ENCODE assay signal across 3 cellular contexts in the genomic region with DNA sequence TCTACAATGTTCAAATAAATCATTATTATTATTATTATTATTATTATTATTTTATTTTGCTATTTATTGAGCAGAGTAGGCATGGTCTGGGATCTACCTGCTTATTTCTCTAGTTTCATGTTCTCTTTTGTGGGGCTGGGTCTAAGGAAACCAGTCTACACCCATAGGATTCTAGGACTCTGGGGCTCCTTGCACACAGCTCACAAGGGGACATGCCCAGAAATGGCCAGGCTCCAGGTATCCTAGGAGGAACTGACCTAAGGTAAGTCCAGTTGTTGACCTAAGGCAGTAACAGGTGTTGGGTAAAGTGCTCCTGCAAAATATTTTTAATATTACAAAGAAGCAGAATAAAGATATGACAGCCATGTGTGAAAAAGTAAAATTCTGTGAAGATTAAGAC.
TF ChIP-seq lines count a peak whose summit lies in the region.

No MANE protein-coding gene starts in this region.

TF ChIP-seq in IMR-90, 13 proteins besides CTCF, POLR2A, EP300 and RAD21:
- TF ChIP-seq CHD1 (IDR thresholded peaks at IDR 0.05; ENCODE audit: low read depth, low read length) (no peak), BHLHE40 (IDR thresholded peaks at IDR 0.05; ENCODE audit: low read depth, low read length) (no peak), CEBPB (IDR thresholded peaks at IDR 0.05; ENCODE audit: low read depth, low read length) (no peak), SMC3 (IDR thresholded peaks at IDR 0.05; ENCODE audit: low read depth, low read length) (no peak), RCOR1 (IDR thresholded peaks at IDR 0.05; ENCODE audit: insufficient replicate concordance, low read length) (no peak), MXI1 (IDR thresholded peaks at IDR 0.05; ENCODE audit: borderline replicate concordance, low read depth, low read length) (no peak), RFX5 (IDR thresholded peaks at IDR 0.05; ENCODE audit: low read depth, low read length) (no peak), FOS (IDR thresholded peaks at IDR 0.05; ENCODE audit: low read depth, low read length) (no peak)
- TF ChIP-seq, protein P1, sequence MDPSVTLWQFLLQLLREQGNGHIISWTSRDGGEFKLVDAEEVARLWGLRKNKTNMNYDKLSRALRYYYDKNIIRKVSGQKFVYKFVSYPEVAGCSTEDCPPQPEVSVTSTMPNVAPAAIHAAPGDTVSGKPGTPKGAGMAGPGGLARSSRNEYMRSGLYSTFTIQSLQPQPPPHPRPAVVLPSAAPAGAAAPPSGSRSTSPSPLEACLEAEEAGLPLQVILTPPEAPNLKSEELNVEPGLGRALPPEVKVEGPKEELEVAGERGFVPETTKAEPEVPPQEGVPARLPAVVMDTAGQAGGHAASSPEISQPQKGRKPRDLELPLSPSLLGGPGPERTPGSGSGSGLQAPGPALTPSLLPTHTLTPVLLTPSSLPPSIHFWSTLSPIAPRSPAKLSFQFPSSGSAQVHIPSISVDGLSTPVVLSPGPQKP (IDR thresholded peaks at IDR 0.05; ENCODE audit: borderline replicate concordance, low read depth, low read length): no peak
TF ChIP-seq in IMR-90: peak in this region for 0.

TF ChIP-seq in K562, 482 proteins besides CTCF, POLR2A, EP300 and RAD21:
- TF ChIP-seq SMARCE1 (IDR thresholded peaks at IDR 0.05): no peak
- no peak for TF ChIP-seq MTF1 (CRISPR knock-in tag; IDR thresholded peaks at IDR 0.05; ENCODE audit: borderline replicate concordance)
- TF ChIP-seq FOXA3 (CRISPR knock-in tag; conservative IDR thresholded peaks at IDR 0.05 in 1 of 2, IDR thresholded peaks at IDR 0.05 in 1 of 2): no peak
- TF ChIP-seq GABPB1 (CRISPR knock-in tag; IDR thresholded peaks at IDR 0.05): no peak
- no peak for TF ChIP-seq ZNF717 (CRISPR knock-in tag; IDR thresholded peaks at IDR 0.05)
- TF ChIP-seq SNRNP70 (optimal IDR thresholded peaks at IDR 0.05; ENCODE audit: low read depth, low read length): no peak
- TF ChIP-seq, protein P2, sequence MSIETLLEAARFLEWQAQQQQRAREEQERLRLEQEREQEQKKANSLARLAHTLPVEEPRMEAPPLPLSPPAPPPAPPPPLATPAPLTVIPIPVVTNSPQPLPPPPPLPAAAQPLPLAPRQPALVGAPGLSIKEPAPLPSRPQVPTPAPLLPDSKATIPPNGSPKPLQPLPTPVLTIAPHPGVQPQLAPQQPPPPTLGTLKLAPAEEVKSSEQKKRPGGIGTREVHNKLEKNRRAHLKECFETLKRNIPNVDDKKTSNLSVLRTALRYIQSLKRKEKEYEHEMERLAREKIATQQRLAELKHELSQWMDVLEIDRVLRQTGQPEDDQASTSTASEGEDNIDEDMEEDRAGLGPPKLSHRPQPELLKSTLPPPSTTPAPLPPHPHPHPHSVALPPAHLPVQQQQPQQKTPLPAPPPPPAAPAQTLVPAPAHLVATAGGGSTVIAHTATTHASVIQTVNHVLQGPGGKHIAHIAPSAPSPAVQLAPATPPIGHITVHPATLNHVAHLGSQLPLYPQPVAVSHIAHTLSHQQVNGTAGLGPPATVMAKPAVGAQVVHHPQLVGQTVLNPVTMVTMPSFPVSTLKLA (conservative IDR thresholded peaks at IDR 0.05): no peak
- no peak for TF ChIP-seq KLF1 (tag; IDR thresholded peaks at IDR 0.05)

TF ChIP-seq in GM12891, 5 proteins besides CTCF, POLR2A, EP300 and RAD21:
- TF ChIP-seq POU2F2 (IDR thresholded peaks at IDR 0.05; ENCODE audit: low read depth, low read length): no peak
- TF ChIP-seq POLR2AphosphoS5 (IDR thresholded peaks at IDR 0.05; ENCODE audit: low read depth, low read length): no peak
- TF ChIP-seq SPI1 (IDR thresholded peaks at IDR 0.05; ENCODE audit: low read depth, low read length): no peak
- TF ChIP-seq TAF1 (IDR thresholded peaks at IDR 0.05; ENCODE audit: low read depth, low read length): no peak
- no peak for TF ChIP-seq PAX5 (IDR thresholded peaks at IDR 0.05; ENCODE audit: insufficient read depth, low read length, severe bottlenecking)
TF ChIP-seq in GM12891: peak in this region for 0.
